In genomic region chr17:27630607-27631408, GRCh38 we compare ENCODE assay signal across 9 cellular contexts. TPM values are rescaled to one million over a fixed set of nuclear protein-coding genes. Genes with fewer than 3 reads are reported as not detected.
A peak's percentile ranks its signal among the peaks of the same experiment; 100 is the strongest.
DNase-seq lines count a peak whose midpoint lies in the region; ATAC-seq and TF ChIP-seq lines count a peak whose summit lies in the region.
"Had no signal": no experiment of that assay in that cellular context is flagged by ENCODE, and none has a peak within 500 bp of the region (broad histone marks: within the 10 kb centered on the region; RNA-seq: fewer than 3 reads in every experiment).

LGALS9 (plus strand) TSS chr17:27631188; CDS start chr17:27631266, 78 bp downstream.

- H3K4me3 ChIP-seq in Peyer's patch (peak within 1 kb of the TSS; percentile 41 to 62 (median 52)), uterus (no peak within 1 kb of the TSS)

- peak within 1 kb of the TSS; percentile 5 for H3K27ac Mint-ChIP-seq in MCF 10A (ENCODE audit: low read depth, unreplicated experiment)

- no peak within 1 kb of the TSS for H3K4me3 Mint-ChIP-seq in MCF 10A (ENCODE audit: unreplicated experiment)

- H3K4me1 ChIP-seq in Peyer's patch (peaks cover 0 to 50% (median 8%) of the 10 kb centered on the region in 4 donors), uterus (no peaks in the 10 kb centered on the region)

- CTCF ChIA-PET in MCF 10A (lab: Yijun Ruan, JAX), result interaction anchor here (1.4 to 4.4 kb wide), 2 partner anchors 21 to 28 kb away, joined by 7 to 19 read pairs; no protein-coding TSS in a partner anchor

- H3K4me1 Mint-ChIP-seq in MCF 10A (ENCODE audit: insufficient read depth, unreplicated experiment), result peaks cover 23% of the 10 kb centered on the region

- DNase-seq in Peyer's patch (peak; percentile 57 to 79 (median 76)), MCF 10A (ENCODE audit: unreplicated experiment) (no peak), mesenteric fat pad (ENCODE audit: low spot score) (no peak), uterus (no peak)

- H3K9me3 ChIP-seq in Peyer's patch, result no peaks in the 10 kb centered on the region
- no peaks in the 10 kb centered on the region for H3K9me3 ChIP-seq in uterus

- H3K9me3 Mint-ChIP-seq in MCF 10A (ENCODE audit: unreplicated experiment), result no peaks in the 10 kb centered on the region

- no peaks in the 10 kb centered on the region for H3K36me3 Mint-ChIP-seq in MCF 10A (ENCODE audit: insufficient read depth, unreplicated experiment)

- TF ChIP-seq CTCF in Peyer's patch (IDR thresholded peaks at IDR 0.05) (no peak), MCF 10A (IDR thresholded peaks at IDR 0.05; ENCODE audit: unreplicated experiment) (no peak), uterus (IDR thresholded peaks at IDR 0.05) (no peak)

- no TSS peak for BruUV-seq in MCF 10A (replicated peaks; lab: Mats Ljungman, UMichigan)

- peak; percentile 69 to 84 for TF ChIP-seq POLR2A in Peyer's patch (IDR thresholded peaks at IDR 0.05)
- TF ChIP-seq POLR2A in uterus (IDR thresholded peaks at IDR 0.05), result no peak

- intact Hi-C loops in MCF 10A (cut with micrococcal nuclease), result no loop called here
- intact Hi-C loops in uterus (cut with DNase I; ENCODE audit: low total_unique reads), result no loop called here

- POLR2A ChIA-PET in MCF 10A (lab: Yijun Ruan, JAX), result no interaction called here

- peak within 1 kb of the TSS; percentile 77 to 90 (median 83) for H3K27ac ChIP-seq in Peyer's patch
- H3K27ac ChIP-seq in uterus, result peak within 1 kb of the TSS; percentile 80 to 81
- H3K27ac ChIP-seq: VCaP had no signal

- H3K27me3 ChIP-seq in Peyer's patch, result no peaks in the 10 kb centered on the region
- no peaks in the 10 kb centered on the region for H3K27me3 ChIP-seq in uterus

- H3K36me3 ChIP-seq in Peyer's patch, result no peaks in the 10 kb centered on the region
- H3K36me3 ChIP-seq in uterus, result no peaks in the 10 kb centered on the region

- ATAC-seq in GM18502 (IDR thresholded peaks at IDR 0.05; ENCODE audit: poor library complexity, unreplicated experiment) (peak; percentile 72), HG02642 (IDR thresholded peaks at IDR 0.05; ENCODE audit: poor library complexity, unreplicated experiment) (peak; percentile 59), HG02571 (IDR thresholded peaks at IDR 0.05; ENCODE audit: unreplicated experiment) (no peak), GM21360 (IDR thresholded peaks at IDR 0.05; ENCODE audit: unreplicated experiment) (no peak)

- H3K27me3 Mint-ChIP-seq in MCF 10A (ENCODE audit: insufficient read depth, unreplicated experiment), result no peaks in the 10 kb centered on the region

RNA-seq across cellular contexts. Expression of gene LGALS9, which starts in this region (rescaled TPM):
- 100 to 1,000 TPM; 121 to 214 (median 144) TPM for total RNA-seq in Peyer's patch
- total RNA-seq in MCF 10A (2022), result 0.44 and 0.54 TPM in 2 replicates
- total RNA-seq in mesenteric fat pad, result 116 TPM
- total RNA-seq in uterus, result 10 to 100 TPM in 3 of 4 donors, not detected in 1; 14.4 to 31.8 (median 15.2) TPM

Comparison
In these comparisons a context has a peak if more than half of its experiments do, and no peak if none do; other contexts are left out.
1. ATAC-seq: peak in GM18502 (single experiment) and HG02642 (single experiment); none in HG02571 (single experiment) and GM21360 (single experiment).
2. DNase-seq: peak in Peyer's patch (3 of 3); none in MCF 10A (single experiment), mesenteric fat pad (single experiment) and uterus (0 of 2).
3. H3K4me3 ChIP-seq: peak in Peyer's patch (4 of 4); none in uterus (0 of 2).
4. POLR2A ChIP-seq: peak in Peyer's patch (2 of 2); none in uterus (0 of 2).